Comparison of ENCODE assay signal across 8 cellular contexts in the genomic region with DNA sequence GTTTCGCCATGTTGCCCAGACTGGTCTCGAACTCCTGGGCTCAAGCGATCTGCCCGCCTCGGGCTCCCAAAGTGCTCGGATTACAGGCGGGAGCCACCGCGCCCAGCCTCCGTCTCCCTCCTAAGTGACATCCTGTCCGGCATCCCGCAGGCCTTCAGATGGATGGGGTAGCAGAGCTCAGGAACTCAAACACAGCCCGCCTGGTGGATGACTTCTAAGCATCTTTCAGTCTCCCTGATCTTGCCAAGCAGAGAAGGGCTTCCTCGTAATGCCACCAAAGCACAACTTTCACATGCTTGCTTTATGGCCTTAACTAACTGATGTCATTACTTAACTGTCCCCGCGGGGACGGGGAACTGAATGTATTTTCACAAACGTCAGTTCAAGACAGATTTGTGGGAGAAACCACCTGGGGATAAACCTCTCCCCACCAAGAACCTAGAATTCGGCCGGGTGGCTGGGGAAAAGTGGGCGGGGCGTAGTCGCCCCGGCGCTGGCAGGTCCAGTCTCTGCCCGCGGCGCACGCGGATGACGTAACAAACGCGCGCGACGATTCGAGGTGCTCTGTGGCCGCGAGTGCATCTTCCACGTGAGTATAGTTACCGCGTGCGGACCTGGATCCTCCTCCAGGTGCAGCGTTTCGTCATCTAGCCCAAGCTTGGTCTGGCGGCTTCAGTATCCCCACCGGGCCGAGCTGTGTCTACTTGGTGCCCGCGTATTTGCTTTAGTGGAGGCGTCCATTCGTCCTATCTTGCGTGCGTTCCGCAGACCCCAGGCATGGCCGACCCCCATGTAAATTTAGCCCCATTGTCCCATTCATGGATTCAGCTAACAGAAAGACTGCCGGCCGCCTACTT. TPM values are rescaled to one million over a fixed set of nuclear protein-coding genes. Genes with fewer than 3 reads are reported as not detected.
DNase-seq lines count a peak whose midpoint lies in the region; ATAC-seq and TF ChIP-seq lines count a peak whose summit lies in the region.

A gene with protein sequence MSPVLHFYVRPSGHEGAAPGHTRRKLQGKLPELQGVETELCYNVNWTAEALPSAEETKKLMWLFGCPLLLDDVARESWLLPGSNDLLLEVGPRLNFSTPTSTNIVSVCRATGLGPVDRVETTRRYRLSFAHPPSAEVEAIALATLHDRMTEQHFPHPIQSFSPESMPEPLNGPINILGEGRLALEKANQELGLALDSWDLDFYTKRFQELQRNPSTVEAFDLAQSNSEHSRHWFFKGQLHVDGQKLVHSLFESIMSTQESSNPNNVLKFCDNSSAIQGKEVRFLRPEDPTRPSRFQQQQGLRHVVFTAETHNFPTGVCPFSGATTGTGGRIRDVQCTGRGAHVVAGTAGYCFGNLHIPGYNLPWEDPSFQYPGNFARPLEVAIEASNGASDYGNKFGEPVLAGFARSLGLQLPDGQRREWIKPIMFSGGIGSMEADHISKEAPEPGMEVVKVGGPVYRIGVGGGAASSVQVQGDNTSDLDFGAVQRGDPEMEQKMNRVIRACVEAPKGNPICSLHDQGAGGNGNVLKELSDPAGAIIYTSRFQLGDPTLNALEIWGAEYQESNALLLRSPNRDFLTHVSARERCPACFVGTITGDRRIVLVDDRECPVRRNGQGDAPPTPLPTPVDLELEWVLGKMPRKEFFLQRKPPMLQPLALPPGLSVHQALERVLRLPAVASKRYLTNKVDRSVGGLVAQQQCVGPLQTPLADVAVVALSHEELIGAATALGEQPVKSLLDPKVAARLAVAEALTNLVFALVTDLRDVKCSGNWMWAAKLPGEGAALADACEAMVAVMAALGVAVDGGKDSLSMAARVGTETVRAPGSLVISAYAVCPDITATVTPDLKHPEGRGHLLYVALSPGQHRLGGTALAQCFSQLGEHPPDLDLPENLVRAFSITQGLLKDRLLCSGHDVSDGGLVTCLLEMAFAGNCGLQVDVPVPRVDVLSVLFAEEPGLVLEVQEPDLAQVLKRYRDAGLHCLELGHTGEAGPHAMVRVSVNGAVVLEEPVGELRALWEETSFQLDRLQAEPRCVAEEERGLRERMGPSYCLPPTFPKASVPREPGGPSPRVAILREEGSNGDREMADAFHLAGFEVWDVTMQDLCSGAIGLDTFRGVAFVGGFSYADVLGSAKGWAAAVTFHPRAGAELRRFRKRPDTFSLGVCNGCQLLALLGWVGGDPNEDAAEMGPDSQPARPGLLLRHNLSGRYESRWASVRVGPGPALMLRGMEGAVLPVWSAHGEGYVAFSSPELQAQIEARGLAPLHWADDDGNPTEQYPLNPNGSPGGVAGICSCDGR (N-terminal part only) (plus strand): TSS at position 539 of the 857 bp plus-strand sequence. CDS start 4,649 bp downstream, outside the sequence.

- CTCF ChIA-PET in mammary epithelial cell (lab: Charles Lee; ENCODE audit: low non-redundant PET): interaction anchor here (0.6 to 0.7 kb wide), 3 partner anchors 40 to 537 kb away, joined by 3 to 4 read pairs (median 3); a partner anchor contains a TSS

- DNase-seq in SIG-M5 treated with dmso at 0.1 percent for 504 hours (lab: John Stamatoyannopoulos, UW; ENCODE audit: unreplicated experiment): peak; percentile 84
- DNase-seq in SIG-M5 (lab: John Stamatoyannopoulos, UW): no peak
- peak; percentile 85 for DNase-seq in NCI-H2196 (lab: John Stamatoyannopoulos, UW; ENCODE audit: unreplicated experiment)
- DNase-seq in mammary epithelial cell: peak; percentile 93
- peak; percentile 97 for DNase-seq in iPS-NIHi11 (ENCODE audit: low spot score)

- peak within 1 kb of the TSS; percentile 99 for H2AFZ ChIP-seq in mammary epithelial cell (ENCODE audit: low read depth, low read length)

- in situ Hi-C loops in mammary epithelial cell (cut with MboI; ENCODE audit: low sequenced_read_pairs in 2 of 2): loop anchor here in 1 of 2 donors (10.0 kb wide), 1 partner anchor 64 kb away; no protein-coding TSS in a partner anchor

- peak; percentile 46 for ATAC-seq in HG03135 (IDR thresholded peaks at IDR 0.05; ENCODE audit: unreplicated experiment)

- H3K9me3 ChIP-seq in mammary epithelial cell (replicated peaks; ENCODE audit: insufficient read depth, low read length): no peaks in the 10 kb centered on the region

- dilution Hi-C loops in mammary epithelial cell (cut with HindIII; ENCODE audit: low sequenced_read_pairs): loop anchor here (5.0 kb wide), 1 partner anchor 53 kb away; no protein-coding TSS in a partner anchor

- intact Hi-C loops in mammary epithelial cell (cut with micrococcal nuclease): loop anchor here (1.0 to 5.0 kb wide), 8 partner anchors 27 to 562 kb away; a partner anchor contains a TSS

- peaks cover 2% of the 10 kb centered on the region for H3K36me3 ChIP-seq in mammary epithelial cell (ENCODE audit: insufficient read depth, low read length)

- H3K4me2 ChIP-seq in mammary epithelial cell (ENCODE audit: insufficient read depth, low read depth, low read length): peak within 1 kb of the TSS; percentile 83

- H3K27ac ChIP-seq in mammary epithelial cell (ENCODE audit: insufficient read depth, low read depth, low read length) (peak within 1 kb of the TSS; percentile 92), skin epidermis (peak within 1 kb of the TSS; percentile 68 to 98 (median 92))

- no peaks in the 10 kb centered on the region for H4K20me1 ChIP-seq in mammary epithelial cell (ENCODE audit: insufficient read depth, low read length)

- peaks cover 12% of the 10 kb centered on the region for H3K4me1 ChIP-seq in mammary epithelial cell (ENCODE audit: insufficient read depth, low read length)

- under 1% methylated on average over 42 of the region's 58 CpGs for WGBS in mammary epithelial cell (ENCODE audit: low coverage, missing lambda C conversion rate)

- H3K4me3 ChIP-seq in WI38 (ENCODE audit: low read depth, low read length): peak within 1 kb of the TSS; percentile 84
- H3K4me3 ChIP-seq in mammary epithelial cell (replicated peaks in 1 of 3; ENCODE audit: insufficient read depth in 1 of 3, low read depth in 2 of 3, low read length in 3 of 3): peak within 1 kb of the TSS; percentile 82 to 96 (median 89)
- peak within 1 kb of the TSS; percentile 61 to 79 (median 70) for H3K4me3 ChIP-seq in skin epidermis

- H3K27me3 ChIP-seq in mammary epithelial cell (ENCODE audit: insufficient read depth, low read length): no peaks in the 10 kb centered on the region

- BruUV-seq in mammary epithelial cell (replicated peaks; lab: Mats Ljungman, UMichigan): TSS peak; percentile 24

- no peak for TF ChIP-seq CTCF in WI38 (IDR thresholded peaks at IDR 0.05; ENCODE audit: low read depth, low read length)
- TF ChIP-seq CTCF in mammary epithelial cell (conservative IDR thresholded peaks at IDR 0.05 in 1 of 2, IDR thresholded peaks at IDR 0.05 in 1 of 2; ENCODE audit: extremely low read depth in 1 of 2, insufficient read depth in 1 of 2, low read depth in 1 of 2, low read length in 2 of 2): no peak

- peak within 1 kb of the TSS; percentile 99 for H3K9ac ChIP-seq in mammary epithelial cell (ENCODE audit: insufficient read depth, low read length)

- H3K79me2 ChIP-seq in mammary epithelial cell (ENCODE audit: insufficient read depth, low read length): peaks cover 56% of the 10 kb centered on the region

RNA-seq across cellular contexts. Expression of the gene that starts here (rescaled TPM):
- total RNA-seq in mammary epithelial cell: 10 to 100 TPM in 1 of 2 donors, 1 to 10 TPM in 1; 8.5 to 31.2 TPM
- polyA plus RNA-seq in mammary epithelial cell: 12.3 TPM
- 76.1 TPM for polyA minus RNA-seq in mammary epithelial cell
